36 cellular contexts compared by ENCODE assay signal in genomic region chr22:47884200-47884599, GRCh38.
"Had no signal": no experiment of that assay in that cellular context is flagged by ENCODE, and none has a peak within 500 bp of the region (broad histone marks: within the 10 kb centered on the region; RNA-seq: fewer than 3 reads in every experiment).

No MANE protein-coding gene starts in this region.

- DNase-seq: activated CD4-positive, alpha-beta memory T cell treated with anti-CD3 and anti-CD28 coated beads, Interleukin-2, amount 10 ng/mL, durations not matched to agents 7 days and 5 days; activated CD4-positive, alpha-beta T cell treated with anti-CD3 and anti-CD28 coated beads for 1 hour; activated CD4-positive, alpha-beta T cell treated with anti-CD3 and anti-CD28 coated beads for 36 hours; activated CD4-positive, alpha-beta T cell treated with anti-CD3 and anti-CD28 coated beads for 48 hours; activated CD4-positive, alpha-beta T cell treated with anti-CD3 and anti-CD28 coated beads, Interleukin-2, amount 10 ng/mL, durations not matched to agents 7 days and 5 days; activated CD4-positive, alpha-beta T cell treated with anti-CD3 and anti-CD28 coated beads, Interleukin-2, amount 50 U/mL, for 48 hours; activated CD4-positive, CD25-positive, alpha-beta regulatory T cell; activated CD8-positive, alpha-beta memory T cell treated with anti-CD3 and anti-CD28 coated beads for 24 hours; activated CD8-positive, alpha-beta memory T cell treated with anti-CD3 and anti-CD28 coated beads, Interleukin-2, amount 10 ng/mL, durations not matched to agents 7 days and 5 days; activated CD8-positive, alpha-beta memory T cell treated with anti-CD3 and anti-CD28 coated beads, Interleukin-2, amount 50 U/mL, for 48 hours; activated CD8-positive, alpha-beta T cell treated with anti-CD3 and anti-CD28 coated beads, Interleukin-2, amount 10 ng/mL, durations not matched to agents 7 days and 5 days; activated effector memory CD4-positive, alpha-beta T cell treated with Interleukin-2 at 50 U/mL for 16 hours; activated gamma-delta T cell; activated naive CD4-positive, alpha-beta T cell treated with anti-CD3 and anti-CD28 coated beads, Interleukin-2, amount 10 ng/mL, durations not matched to agents 7 days and 5 days; activated naive CD4-positive, alpha-beta T cell treated with Interleukin-2 at 50 U/mL for 16 hours; activated naive CD8-positive, alpha-beta T cell treated with anti-CD3 and anti-CD28 coated beads, Interleukin-2, amount 10 ng/mL, durations not matched to agents 7 days and 5 days; activated naive CD8-positive, alpha-beta T cell treated with anti-CD3 and anti-CD28 coated beads, Interleukin-2, amount 50 U/mL, for 24 hours; activated T-cell treated with anti-CD3 and anti-CD28 coated beads, Interleukin-2, amount 50 U/mL, for 24 hours; activated T-cell treated with anti-CD3 and anti-CD28 coated beads, Interleukin-2, amount 50 U/mL, for 48 hours; amygdala; anterior cingulate cortex; central memory CD4-positive, alpha-beta T cell; T-helper 1 cell; T-helper 2 cell; T-helper 9 cell; WERI-Rb-1 had no signal

- H3K4me3 ChIP-seq: ascending aorta had no signal

- H3K36me3 Mint-ChIP-seq: activated CD8-positive, alpha-beta memory T cell treated with anti-CD3 and anti-CD28 coated beads, Interleukin-2, amount 10 ng/mL, durations not matched to agents 7 days and 5 days; activated naive CD4-positive, alpha-beta T cell treated with anti-CD3 and anti-CD28 coated beads, Interleukin-2, amount 10 ng/mL, durations not matched to agents 7 days and 5 days; activated naive CD4-positive, alpha-beta T cell treated with anti-CD3 and anti-CD28 coated beads, Interleukin-2, amount 50 U/mL, for 24 hours; activated naive CD8-positive, alpha-beta T cell; activated naive CD8-positive, alpha-beta T cell treated with anti-CD3 and anti-CD28 coated beads, Interleukin-2, amount 10 ng/mL, durations not matched to agents 7 days and 5 days; brain; WTC11 had no signal

- H3K36me3 ChIP-seq: ascending aorta, WERI-Rb-1 had no signal

- H3K27me3 ChIP-seq: ascending aorta had no signal

- H3K9me3 ChIP-seq: ascending aorta had no signal

- H3K27ac ChIP-seq: ascending aorta, WERI-Rb-1 had no signal

- H3K4me1 ChIP-seq: ascending aorta had no signal

- H3K27me3 Mint-ChIP-seq: activated CD4-positive, alpha-beta memory T cell treated with anti-CD3 and anti-CD28 coated beads, Interleukin-2, amount 10 ng/mL, durations not matched to agents 7 days and 5 days; activated CD4-positive, alpha-beta T cell treated with anti-CD3 and anti-CD28 coated beads for 36 hours; activated CD4-positive, alpha-beta T cell treated with anti-CD3 and anti-CD28 coated beads, Interleukin-2, amount 10 ng/mL, durations not matched to agents 7 days and 5 days; activated CD8-positive, alpha-beta memory T cell treated with anti-CD3 and anti-CD28 coated beads, Interleukin-2, amount 10 ng/mL, durations not matched to agents 7 days and 5 days; activated naive CD4-positive, alpha-beta T cell treated with anti-CD3 and anti-CD28 coated beads, Interleukin-2, amount 10 ng/mL, durations not matched to agents 7 days and 5 days; activated naive CD8-positive, alpha-beta T cell treated with anti-CD3 and anti-CD28 coated beads, Interleukin-2, amount 10 ng/mL, durations not matched to agents 7 days and 5 days had no signal

- FAIRE-seq: TTC549 had no signal

- H3K4me1 Mint-ChIP-seq: activated CD4-positive, alpha-beta memory T cell treated with anti-CD3 and anti-CD28 coated beads, Interleukin-2, amount 10 ng/mL, durations not matched to agents 7 days and 5 days; activated CD4-positive, alpha-beta T cell treated with anti-CD3 and anti-CD28 coated beads for 36 hours; activated CD4-positive, alpha-beta T cell treated with anti-CD3 and anti-CD28 coated beads, Interleukin-2, amount 10 ng/mL, durations not matched to agents 7 days and 5 days; activated CD8-positive, alpha-beta memory T cell treated with anti-CD3 and anti-CD28 coated beads, Interleukin-2, amount 10 ng/mL, durations not matched to agents 7 days and 5 days; activated naive CD4-positive, alpha-beta T cell treated with anti-CD3 and anti-CD28 coated beads, Interleukin-2, amount 10 ng/mL, durations not matched to agents 7 days and 5 days; activated naive CD4-positive, alpha-beta T cell treated with anti-CD3 and anti-CD28 coated beads, Interleukin-2, amount 50 U/mL, for 24 hours; activated naive CD8-positive, alpha-beta T cell treated with anti-CD3 and anti-CD28 coated beads, Interleukin-2, amount 10 ng/mL, durations not matched to agents 7 days and 5 days; brain; WTC11 had no signal

- H3K27ac Mint-ChIP-seq: activated CD4-positive, alpha-beta memory T cell treated with anti-CD3 and anti-CD28 coated beads, Interleukin-2, amount 10 ng/mL, durations not matched to agents 7 days and 5 days; activated CD4-positive, alpha-beta T cell treated with anti-CD3 and anti-CD28 coated beads for 36 hours; activated CD4-positive, alpha-beta T cell treated with anti-CD3 and anti-CD28 coated beads, Interleukin-2, amount 10 ng/mL, durations not matched to agents 7 days and 5 days; activated CD8-positive, alpha-beta memory T cell treated with anti-CD3 and anti-CD28 coated beads, Interleukin-2, amount 10 ng/mL, durations not matched to agents 7 days and 5 days; activated CD8-positive, alpha-beta T cell treated with anti-CD3 and anti-CD28 coated beads, Interleukin-2, amount 10 ng/mL, durations not matched to agents 7 days and 5 days; activated naive CD4-positive, alpha-beta T cell treated with anti-CD3 and anti-CD28 coated beads, Interleukin-2, amount 10 ng/mL, durations not matched to agents 7 days and 5 days; activated naive CD4-positive, alpha-beta T cell treated with anti-CD3 and anti-CD28 coated beads, Interleukin-2, amount 50 U/mL, for 24 hours; activated naive CD8-positive, alpha-beta T cell; activated naive CD8-positive, alpha-beta T cell treated with anti-CD3 and anti-CD28 coated beads, Interleukin-2, amount 10 ng/mL, durations not matched to agents 7 days and 5 days; activated naive CD8-positive, alpha-beta T cell treated with anti-CD3 and anti-CD28 coated beads, Interleukin-2, amount 50 U/mL, for 24 hours; activated T-cell treated with anti-CD3 and anti-CD28 coated beads, Interleukin-2, amount 50 U/mL, for 24 hours; activated T-helper 2 cell treated with anti-CD3 and anti-CD28 coated beads, Interferon-gamma antibody, Interleukin-2, Interleukin-4, amounts not matched to agents 10 μg/mL and 5 μg/mL and 100 μg/mL, durations not matched to agents 14 hours and 24 hours and 36 hours; brain; T-helper 1 cell treated with Interleukin-12 subunit alpha and Interleukin-12 subunit beta and Interleukin-4 antibody, amounts not matched to agents 30 μg/mL and 1 μg/mL, for 36 hours; T-helper 2 cell treated with Interferon-gamma antibody and Interleukin-4, amounts not matched to agents 5 μg/mL and 100 μg/mL, for 36 hours; WTC11 had no signal

- H3K4me3 Mint-ChIP-seq: activated CD4-positive, alpha-beta memory T cell treated with anti-CD3 and anti-CD28 coated beads, Interleukin-2, amount 10 ng/mL, durations not matched to agents 7 days and 5 days; activated CD4-positive, alpha-beta T cell treated with anti-CD3 and anti-CD28 coated beads for 36 hours; activated CD4-positive, alpha-beta T cell treated with anti-CD3 and anti-CD28 coated beads, Interleukin-2, amount 10 ng/mL, durations not matched to agents 7 days and 5 days; activated CD8-positive, alpha-beta memory T cell treated with anti-CD3 and anti-CD28 coated beads, Interleukin-2, amount 10 ng/mL, durations not matched to agents 7 days and 5 days; activated CD8-positive, alpha-beta T cell treated with anti-CD3 and anti-CD28 coated beads, Interleukin-2, amount 10 ng/mL, durations not matched to agents 7 days and 5 days; activated naive CD4-positive, alpha-beta T cell treated with anti-CD3 and anti-CD28 coated beads, Interleukin-2, amount 10 ng/mL, durations not matched to agents 7 days and 5 days; activated naive CD4-positive, alpha-beta T cell treated with anti-CD3 and anti-CD28 coated beads, Interleukin-2, amount 50 U/mL, for 24 hours; activated naive CD8-positive, alpha-beta T cell; activated naive CD8-positive, alpha-beta T cell treated with anti-CD3 and anti-CD28 coated beads, Interleukin-2, amount 10 ng/mL, durations not matched to agents 7 days and 5 days; activated naive CD8-positive, alpha-beta T cell treated with anti-CD3 and anti-CD28 coated beads, Interleukin-2, amount 50 U/mL, for 24 hours; activated T-cell treated with anti-CD3 and anti-CD28 coated beads, Interleukin-2, amount 50 U/mL, for 24 hours; brain; T-helper 1 cell treated with Interleukin-12 subunit alpha and Interleukin-12 subunit beta and Interleukin-4 antibody, amounts not matched to agents 30 μg/mL and 1 μg/mL, for 36 hours; T-helper 2 cell treated with Interferon-gamma antibody and Interleukin-4, amounts not matched to agents 5 μg/mL and 100 μg/mL, for 36 hours; WTC11 had no signal

- H3K9me3 Mint-ChIP-seq: activated CD4-positive, alpha-beta memory T cell treated with anti-CD3 and anti-CD28 coated beads, Interleukin-2, amount 10 ng/mL, durations not matched to agents 7 days and 5 days; activated CD4-positive, alpha-beta T cell treated with anti-CD3 and anti-CD28 coated beads, Interleukin-2, amount 10 ng/mL, durations not matched to agents 7 days and 5 days; activated naive CD4-positive, alpha-beta T cell treated with anti-CD3 and anti-CD28 coated beads, Interleukin-2, amount 10 ng/mL, durations not matched to agents 7 days and 5 days; activated naive CD4-positive, alpha-beta T cell treated with anti-CD3 and anti-CD28 coated beads, Interleukin-2, amount 50 U/mL, for 24 hours; activated naive CD8-positive, alpha-beta T cell treated with anti-CD3 and anti-CD28 coated beads, Interleukin-2, amount 10 ng/mL, durations not matched to agents 7 days and 5 days; activated naive CD8-positive, alpha-beta T cell treated with anti-CD3 and anti-CD28 coated beads, Interleukin-2, amount 50 U/mL, for 24 hours; activated T-cell treated with anti-CD3 and anti-CD28 coated beads, Interleukin-2, amount 50 U/mL, for 24 hours; activated T-helper 2 cell treated with anti-CD3 and anti-CD28 coated beads, Interferon-gamma antibody, Interleukin-2, Interleukin-4, amounts not matched to agents 10 μg/mL and 5 μg/mL and 100 μg/mL, durations not matched to agents 14 hours and 24 hours and 36 hours; T-helper 1 cell treated with Interleukin-12 subunit alpha and Interleukin-12 subunit beta and Interleukin-4 antibody, amounts not matched to agents 30 μg/mL and 1 μg/mL, for 36 hours; T-helper 2 cell treated with Interferon-gamma antibody and Interleukin-4, amounts not matched to agents 5 μg/mL and 100 μg/mL, for 36 hours had no signal

- ATAC-seq: activated CD4-positive, alpha-beta T cell treated with anti-CD3 and anti-CD28 coated beads for 36 hours; activated CD4-positive, CD25-positive, alpha-beta regulatory T cell treated with anti-CD3 and anti-CD28 coated beads, Interleukin-2, amount 50 U/mL, for 24 hours; activated CD8-positive, alpha-beta memory T cell treated with anti-CD3 and anti-CD28 coated beads, Interleukin-2, amount 10 ng/mL, durations not matched to agents 7 days and 5 days; activated CD8-positive, alpha-beta T cell treated with anti-CD3 and anti-CD28 coated beads, Interleukin-2, amount 10 ng/mL, durations not matched to agents 7 days and 5 days; activated naive CD8-positive, alpha-beta T cell treated with anti-CD3 and anti-CD28 coated beads, Interleukin-2, amount 50 U/mL, for 24 hours; WTC11 had no signal
